In the genomic region with DNA sequence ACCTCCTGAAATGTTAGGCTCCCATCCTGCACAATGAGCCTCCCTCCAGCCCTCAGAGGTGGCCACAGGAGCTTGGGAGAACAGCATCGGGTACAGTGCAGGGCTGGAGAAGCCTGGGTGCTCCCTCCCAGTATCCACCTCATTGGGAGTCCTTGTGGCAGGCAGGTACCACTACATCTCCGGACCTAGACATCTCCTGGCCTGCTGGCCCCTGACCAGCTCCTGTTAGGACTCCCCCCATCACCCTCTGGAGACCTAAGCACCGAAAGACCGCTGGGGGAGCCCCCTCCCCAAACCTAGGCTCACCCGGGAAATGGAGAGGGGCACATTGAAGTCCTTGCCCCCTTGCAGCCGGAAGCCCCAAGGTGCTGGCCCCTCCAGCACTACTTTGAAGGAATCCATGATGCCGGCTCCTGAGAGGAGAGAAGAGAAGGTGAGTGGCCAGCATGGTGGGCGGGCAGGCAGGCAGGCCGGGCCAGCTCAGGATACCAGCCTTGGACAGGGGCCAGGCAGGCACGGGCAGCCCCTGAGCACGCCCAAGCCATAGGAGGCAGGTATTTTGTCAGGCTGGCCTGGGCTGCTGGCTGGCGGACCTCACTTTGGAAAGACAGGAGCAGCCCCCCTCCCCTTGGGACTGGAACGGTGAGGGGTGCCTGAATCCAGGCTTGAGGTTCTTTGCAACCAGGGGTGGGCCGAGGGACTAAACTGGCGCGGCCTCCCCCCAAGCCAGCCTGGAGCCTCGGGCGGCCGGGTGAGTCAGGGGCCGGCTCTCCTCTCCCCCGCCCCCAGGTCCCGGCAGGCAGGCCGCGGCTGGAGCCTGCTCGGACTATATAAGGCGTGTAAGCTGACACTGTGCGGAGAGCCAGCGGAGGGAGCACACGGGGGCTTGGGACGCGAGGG, we compare ENCODE assay signal across 8 cellular contexts.
DNase-seq lines count a peak whose midpoint lies in the region; ATAC-seq and TF ChIP-seq lines count a peak whose summit lies in the region.

No MANE protein-coding gene starts in this region.

- peak overlapping the region; percentile 99 for H3K27ac ChIP-seq in HUES6 (ENCODE audit: low read depth, low read length)

- DNase-seq in DMS79 treated with DMSO at 0.1 percent for 48 hours (lab: John Stamatoyannopoulos, UW) (peak; percentile 21), epidermal melanocyte (ENCODE audit: insufficient read length, low spot score) (peak; percentile 84)
- DNase-seq in effector CD8-positive, alpha-beta T cell (lab: John Stamatoyannopoulos, UW) = no peak

- H3K9me3 ChIP-seq in HUES6 (ENCODE audit: control insufficient read depth, insufficient read depth, low read depth, low read length) (no peaks in the 10 kb centered on the region), mucosa of stomach (ENCODE audit: control insufficient read depth, low read length) (no peaks in the 10 kb centered on the region)

- ATAC-seq in SK-N-SH treated with all-trans-retinoic acid at 6 μM for 48 hours = peak; percentile 66
- no peak for ATAC-seq in GM18505 (IDR thresholded peaks at IDR 0.05; ENCODE audit: unreplicated experiment)
- no peak for ATAC-seq in GM21737 (IDR thresholded peaks at IDR 0.05; ENCODE audit: unreplicated experiment)

- H3K4me1 ChIP-seq in HUES6 (ENCODE audit: control insufficient read depth, insufficient read depth, low read length) (peaks cover 42% of the 10 kb centered on the region), mucosa of stomach (ENCODE audit: control insufficient read depth, insufficient read depth, low read length) (peaks cover 47% of the 10 kb centered on the region)

- H3K27me3 ChIP-seq in HUES6 (ENCODE audit: control insufficient read depth, insufficient read depth, low read length) (peaks cover 16% of the 10 kb centered on the region), mucosa of stomach (ENCODE audit: control insufficient read depth, insufficient read depth, low read length) (peaks cover 19% of the 10 kb centered on the region)

- peak overlapping the region; percentile 74 for H3K4me3 ChIP-seq in HUES6 (ENCODE audit: low read depth, low read length)
- H3K4me3 ChIP-seq in mucosa of stomach (ENCODE audit: low read length) = no peak overlapping the region

- H3K36me3 ChIP-seq in HUES6 (ENCODE audit: control insufficient read depth, insufficient read depth, low read length) (peaks cover 31% of the 10 kb centered on the region), mucosa of stomach (ENCODE audit: control insufficient read depth, insufficient read depth, low read length) (no peaks in the 10 kb centered on the region)

- peak overlapping the region; percentile 98 for H3K9ac ChIP-seq in HUES6 (ENCODE audit: low read length)
- H3K9ac ChIP-seq in mucosa of stomach (ENCODE audit: low read length) = peak overlapping the region; percentile 74

- TF ChIP-seq POLR2A in GM18505 (IDR thresholded peaks at IDR 0.05; ENCODE audit: borderline replicate concordance, extremely low read depth, insufficient read depth, insufficient read length) = no peak

TF ChIP-seq in SK-N-SH treated with all-trans-retinoic acid at 6 μM for 48 hours, 23 proteins besides CTCF, POLR2A, EP300 and RAD21:
- TF ChIP-seq, protein P1, sequence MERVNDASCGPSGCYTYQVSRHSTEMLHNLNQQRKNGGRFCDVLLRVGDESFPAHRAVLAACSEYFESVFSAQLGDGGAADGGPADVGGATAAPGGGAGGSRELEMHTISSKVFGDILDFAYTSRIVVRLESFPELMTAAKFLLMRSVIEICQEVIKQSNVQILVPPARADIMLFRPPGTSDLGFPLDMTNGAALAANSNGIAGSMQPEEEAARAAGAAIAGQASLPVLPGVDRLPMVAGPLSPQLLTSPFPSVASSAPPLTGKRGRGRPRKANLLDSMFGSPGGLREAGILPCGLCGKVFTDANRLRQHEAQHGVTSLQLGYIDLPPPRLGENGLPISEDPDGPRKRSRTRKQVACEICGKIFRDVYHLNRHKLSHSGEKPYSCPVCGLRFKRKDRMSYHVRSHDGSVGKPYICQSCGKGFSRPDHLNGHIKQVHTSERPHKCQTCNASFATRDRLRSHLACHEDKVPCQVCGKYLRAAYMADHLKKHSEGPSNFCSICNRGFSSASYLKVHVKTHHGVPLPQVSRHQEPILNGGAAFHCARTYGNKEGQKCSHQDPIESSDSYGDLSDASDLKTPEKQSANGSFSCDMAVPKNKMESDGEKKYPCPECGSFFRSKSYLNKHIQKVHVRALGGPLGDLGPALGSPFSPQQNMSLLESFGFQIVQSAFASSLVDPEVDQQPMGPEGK (CRISPR knock-in tag; IDR thresholded peaks at IDR 0.05; ENCODE audit: borderline replicate concordance) = peak; percentile 34; the same call in 1 of the 2 replicates
- no peak for TF ChIP-seq ZNF565 (CRISPR knock-in tag; conservative IDR thresholded peaks at IDR 0.05; ENCODE audit: low read depth)
